8 cellular contexts compared by ENCODE assay signal in genomic region chr7:4683884-4684565, GRCh38. TPM values are rescaled to one million over a fixed set of nuclear protein-coding genes. Genes with fewer than 3 reads are reported as not detected.
A peak's percentile ranks its signal among the peaks of the same experiment; 100 is the strongest.
DNase-seq lines count a peak whose midpoint lies in the region; ATAC-seq and TF ChIP-seq lines count a peak whose summit lies in the region.

No MANE protein-coding gene starts in this region.

- H3K4me3 ChIP-seq in aorta (ENCODE audit: low read length in 2 of 2): peak overlapping the region; percentile 19 to 80

- H3K36me3 ChIP-seq in aorta (ENCODE audit: control insufficient read depth in 1 of 2, insufficient read depth in 2 of 2, low read length in 1 of 2): no peaks in the 10 kb centered on the region

- H3K4me1 Mint-ChIP-seq in activated T-cell treated with anti-CD3 and anti-CD28 coated beads, Interleukin-2, amount 50 U/mL, for 72 hours (ENCODE audit: low read depth): peaks cover 52% of the 10 kb centered on the region
- peaks cover 24% of the 10 kb centered on the region for H3K4me1 Mint-ChIP-seq in neural crest cell

- H3K27me3 Mint-ChIP-seq in activated T-cell treated with anti-CD3 and anti-CD28 coated beads, Interleukin-2, amount 50 U/mL, for 72 hours (ENCODE audit: low read depth): no peaks in the 10 kb centered on the region
- H3K27me3 Mint-ChIP-seq in neural crest cell (ENCODE audit: low read depth): peaks cover 3% of the 10 kb centered on the region

- peak overlapping the region; percentile 45 to 51 for H3K27ac ChIP-seq in aorta (ENCODE audit: low read depth in 1 of 2, low read length in 2 of 2)

- H3K9me3 ChIP-seq in aorta (ENCODE audit: control insufficient read depth, low read length): no peaks in the 10 kb centered on the region

- peak overlapping the region; percentile 96 for H3K27ac Mint-ChIP-seq in activated T-cell treated with anti-CD3 and anti-CD28 coated beads, Interleukin-2, amount 50 U/mL, for 72 hours
- peak overlapping the region; percentile 90 for H3K27ac Mint-ChIP-seq in neural crest cell (ENCODE audit: unreplicated experiment)

- H3K36me3 Mint-ChIP-seq in activated T-cell treated with anti-CD3 and anti-CD28 coated beads, Interleukin-2, amount 50 U/mL, for 72 hours (ENCODE audit: insufficient read depth in 2 of 2): peaks cover 5 to 9% of the 10 kb centered on the region in 2 donors
- H3K36me3 Mint-ChIP-seq in neural crest cell (ENCODE audit: low read depth): no peaks in the 10 kb centered on the region

- H3K4me1 ChIP-seq in aorta (ENCODE audit: control insufficient read depth in 1 of 2, insufficient read depth in 2 of 2, low read length in 2 of 2): no peaks in the 10 kb centered on the region

- intact Hi-C loops in aorta (cut with DNase I): loop anchor here (2.0 to 5.0 kb wide), 2 partner anchors 61 to 68 kb away; no protein-coding TSS in a partner anchor

- TF ChIP-seq CTCF in neural crest cell (conservative IDR thresholded peaks at IDR 0.05): peak; percentile 48

- WGBS in aorta, 2 donors: 0 to 1% methylated on average over 16 of the region's 16 CpGs

- no peaks in the 10 kb centered on the region for H3K9me3 Mint-ChIP-seq in activated T-cell treated with anti-CD3 and anti-CD28 coated beads, Interleukin-2, amount 50 U/mL, for 72 hours
- no peaks in the 10 kb centered on the region for H3K9me3 Mint-ChIP-seq in neural crest cell

- peak; percentile 5 to 27 for DNase-seq in AML-193 (lab: John Stamatoyannopoulos, UW)
- DNase-seq in NCI-H2029 (lab: John Stamatoyannopoulos, UW): peak; percentile 13
- DNase-seq in activated T-cell treated with anti-CD3 and anti-CD28 coated beads, Interleukin-2, amount 50 U/mL, for 72 hours: peak; percentile 46
- DNase-seq in fibroblast of peridontal ligament (ENCODE audit: extremely low read depth): peak; percentile 83
- DNase-seq in neural crest cell (ENCODE audit: low read depth, low spot score): no peak
- peak; percentile 72 to 81 for DNase-seq in aorta

- H3K27me3 ChIP-seq in aorta (ENCODE audit: control insufficient read depth in 1 of 2, insufficient read depth in 2 of 2, low read length in 1 of 2): no peaks in the 10 kb centered on the region

- ATAC-seq in GM18909 (IDR thresholded peaks at IDR 0.05; ENCODE audit: poor library complexity, unreplicated experiment): peak; percentile 30
- peak; percentile 46 to 54 for ATAC-seq in activated T-cell treated with anti-CD3 and anti-CD28 coated beads, Interleukin-2, amount 50 U/mL, for 72 hours (replicated peaks in 1 of 2)
- peak; percentile 58 for ATAC-seq in aorta (ENCODE audit: low FRiP score)
- ATAC-seq in HG02981 (IDR thresholded peaks at IDR 0.05; ENCODE audit: unreplicated experiment): no peak

- H3K4me3 Mint-ChIP-seq in activated T-cell treated with anti-CD3 and anti-CD28 coated beads, Interleukin-2, amount 50 U/mL, for 72 hours: peak overlapping the region; percentile 90 to 93
- peak overlapping the region; percentile 88 for H3K4me3 Mint-ChIP-seq in neural crest cell

RNA-seq across cellular contexts. Expression of gene FOXK1, which starts 1.9 kb away (rescaled TPM):
- total RNA-seq in activated T-cell treated with anti-CD3 and anti-CD28 coated beads, Interleukin-2, amount 50 U/mL, for 72 hours: 10 to 100 TPM; 38.6 to 41.0 TPM
- total RNA-seq in neural crest cell: 28.1 and 29.1 TPM in 2 replicates
- total RNA-seq in aorta: 10 to 100 TPM; 41.4 to 47.5 TPM
- 1 to 10 TPM; 5.1 to 8.7 TPM for polyA plus RNA-seq in aorta
